In the genomic region with DNA sequence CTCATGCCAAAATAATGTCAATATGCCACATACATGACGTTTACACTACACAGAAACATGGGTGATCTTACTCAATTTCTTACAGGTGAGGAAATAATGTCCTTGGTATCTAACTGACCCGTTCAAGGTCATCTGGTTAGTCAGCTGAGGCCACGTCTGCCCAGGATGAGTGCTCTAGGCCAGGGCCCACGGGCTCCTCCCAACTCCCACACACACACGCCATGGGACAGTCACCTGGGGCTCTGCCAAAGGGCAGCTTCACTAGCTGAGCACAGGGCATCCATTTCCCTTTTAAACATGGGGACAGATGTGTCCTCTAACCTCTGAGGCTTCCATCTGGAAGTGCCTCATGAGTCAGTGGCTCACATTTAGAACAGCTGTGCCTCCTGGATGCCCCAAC, we compare ENCODE assay signal across 8 cellular contexts.
DNase-seq lines count a peak whose midpoint lies in the region; ATAC-seq, FAIRE-seq and TF ChIP-seq lines count a peak whose summit lies in the region.

No MANE protein-coding gene starts in this region.

- no peak for FAIRE-seq in GM12892 (lab: Jason Lieb, UNC)

- DNase-seq in EL (peak; percentile 96), RKO (ENCODE audit: low spot score) (peak; percentile 42), Right ventricle myocardium superior (peak; percentile 82), renal cortical epithelial cell (ENCODE audit: low read depth) (peak; percentile 65), NCI-H2196 (lab: John Stamatoyannopoulos, UW; ENCODE audit: unreplicated experiment) (no peak), GM12892 (ENCODE audit: insufficient read length) (no peak)

- no peak for TF ChIP-seq POLR2A in GM12892 (IDR thresholded peaks at IDR 0.05; ENCODE audit: low read depth, low read length)

- peak; percentile 29 for ATAC-seq in Right ventricle myocardium superior (ENCODE audit: poor library complexity)
- ATAC-seq in GM21367 (IDR thresholded peaks at IDR 0.05; ENCODE audit: unreplicated experiment): no peak
- ATAC-seq in HG03571 (IDR thresholded peaks at IDR 0.05; ENCODE audit: unreplicated experiment): no peak

- intact Hi-C loops in Right ventricle myocardium superior (cut with DNase I): no loop called here

Comparison
In these comparisons a context has a peak if more than half of its experiments do, and no peak if none do; other contexts are left out.
1. DNase-seq: peak in EL (single experiment), RKO (single experiment), Right ventricle myocardium superior (single experiment) and renal cortical epithelial cell (single experiment); none in NCI-H2196 (single experiment) and GM12892 (single experiment).